Comparison of ENCODE assay signal across 13 cellular contexts in the genomic region with DNA sequence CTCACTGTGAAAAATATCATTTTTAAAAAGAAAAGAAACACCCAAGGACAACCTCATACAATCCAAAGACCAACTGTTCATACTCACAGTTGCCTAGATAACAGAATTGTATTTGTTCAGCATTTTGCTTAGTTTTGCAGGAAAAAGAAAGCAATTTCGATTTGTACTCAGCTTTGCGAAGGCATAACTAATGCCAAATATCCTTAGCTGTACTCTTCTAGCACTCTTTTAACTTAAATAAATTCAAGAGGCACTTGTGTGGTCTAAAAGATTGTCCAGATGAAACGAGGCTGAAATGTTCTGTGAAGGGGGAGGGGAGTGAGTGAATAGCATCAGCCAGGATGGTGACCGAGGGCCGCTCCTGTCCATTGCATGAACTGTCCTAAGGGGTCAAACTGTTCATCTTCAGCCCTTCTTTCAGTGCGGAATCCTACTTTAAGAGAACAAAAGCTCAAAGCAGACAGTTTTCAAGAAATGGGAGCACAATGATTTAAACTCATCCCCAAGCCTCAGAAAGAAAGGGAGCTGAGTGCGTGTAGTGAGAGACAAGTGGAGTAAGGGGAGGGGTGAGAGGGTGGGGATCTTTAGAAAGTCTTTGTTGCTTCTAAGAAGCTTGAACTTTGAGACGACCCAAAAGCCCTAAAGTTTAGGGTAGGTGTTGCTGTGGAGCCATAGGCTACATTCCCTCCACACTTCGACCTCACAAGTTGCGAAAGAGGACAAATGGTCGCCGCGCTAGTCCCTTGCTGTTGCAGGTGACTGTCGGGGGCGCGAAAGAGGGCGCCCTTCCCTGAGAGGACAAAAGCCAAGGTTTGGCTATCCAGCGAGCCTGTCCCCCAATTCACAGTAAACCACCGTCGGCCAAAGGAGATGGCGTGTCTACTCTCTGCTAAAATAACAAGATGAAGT. TPM values are rescaled to one million over a fixed set of nuclear protein-coding genes. Genes with fewer than 3 reads are reported as not detected.
A peak's percentile ranks its signal among the peaks of the same experiment; 100 is the strongest.
DNase-seq lines count a peak whose midpoint lies in the region; ATAC-seq and TF ChIP-seq lines count a peak whose summit lies in the region.
"Had no signal": no experiment of that assay in that cellular context is flagged by ENCODE, and none has a peak within 500 bp of the region (broad histone marks: within the 10 kb centered on the region; RNA-seq: fewer than 3 reads in every experiment).

No MANE protein-coding gene starts in this region.

- H3K27ac ChIP-seq in endodermal cell (ENCODE audit: low read depth, low read length): no peak overlapping the region
- H3K27ac ChIP-seq: C4-2B, pancreas had no signal

- H3K4me1 ChIP-seq in endodermal cell (ENCODE audit: control insufficient read depth, insufficient read depth, low read length): no peaks in the 10 kb centered on the region

- peaks cover 3% of the 10 kb centered on the region for H3K9me3 Mint-ChIP-seq in activated T-cell treated with anti-CD3 and anti-CD28 coated beads, Interleukin-2, amount 50 U/mL, for 4 hours
- no peaks in the 10 kb centered on the region for H3K9me3 Mint-ChIP-seq in endodermal cell

- no peak overlapping the region for H3K27ac Mint-ChIP-seq in endodermal cell

- no peak for ATAC-seq in activated T-cell treated with anti-CD3 and anti-CD28 coated beads, Interleukin-2, amount 50 U/mL, for 4 hours
- ATAC-seq in stimulated activated naive CD8-positive, alpha-beta T cell treated with anti-CD3 and anti-CD28 coated beads, Interleukin-15, Interleukin-2, amounts not matched to agents 100 U/mL and 50 U/mL, for 24 hours: no peak
- ATAC-seq in GM21825 (IDR thresholded peaks at IDR 0.05; ENCODE audit: unreplicated experiment): no peak
- ATAC-seq: pancreas had no signal

- no peaks in the 10 kb centered on the region for H3K36me3 Mint-ChIP-seq in activated T-cell treated with anti-CD3 and anti-CD28 coated beads, Interleukin-2, amount 50 U/mL, for 4 hours (ENCODE audit: insufficient read depth)
- H3K36me3 Mint-ChIP-seq in endodermal cell (ENCODE audit: low read depth): no peaks in the 10 kb centered on the region

- H3K4me3 Mint-ChIP-seq in activated T-cell treated with anti-CD3 and anti-CD28 coated beads, Interleukin-2, amount 50 U/mL, for 4 hours: no peak overlapping the region
- peak overlapping the region; percentile 48 for H3K4me3 Mint-ChIP-seq in endodermal cell

- WGBS in endodermal cell (ENCODE audit: insufficient coverage in 1 of 2, insufficient read length in 1 of 2), 2 experiments: 2 to 5% methylated on average over 17 to 21 of the region's 21 CpGs

- H3K4me3 ChIP-seq in endodermal cell (ENCODE audit: low read length): no peak overlapping the region
- H3K4me3 ChIP-seq: pancreas had no signal

- TF ChIP-seq CTCF in endodermal cell (conservative IDR thresholded peaks at IDR 0.05): peak; percentile 72

- peaks cover 42% of the 10 kb centered on the region for H3K4me1 Mint-ChIP-seq in activated T-cell treated with anti-CD3 and anti-CD28 coated beads, Interleukin-2, amount 50 U/mL, for 4 hours (ENCODE audit: low read depth)
- peaks cover 33% of the 10 kb centered on the region for H3K4me1 Mint-ChIP-seq in endodermal cell

- H3K36me3 ChIP-seq in endodermal cell (ENCODE audit: control insufficient read depth, insufficient read depth, low read length): no peaks in the 10 kb centered on the region
- H3K36me3 ChIP-seq: pancreas had no signal

- no peak overlapping the region for H3K9ac ChIP-seq in endodermal cell (ENCODE audit: extremely low read depth, low read length, poor library complexity, severe bottlenecking)

- H3K9me3 ChIP-seq in endodermal cell (ENCODE audit: control insufficient read depth, low read length): no peaks in the 10 kb centered on the region
- H3K9me3 ChIP-seq: pancreas had no signal

- peaks cover 77% of the 10 kb centered on the region for H3K27me3 Mint-ChIP-seq in activated T-cell treated with anti-CD3 and anti-CD28 coated beads, Interleukin-2, amount 50 U/mL, for 4 hours (ENCODE audit: low read depth)
- H3K27me3 Mint-ChIP-seq in endodermal cell (ENCODE audit: insufficient read depth): peaks cover 93% of the 10 kb centered on the region

- H3K27me3 ChIP-seq in endodermal cell (ENCODE audit: control insufficient read depth, insufficient read depth, low read length, poor library complexity, severe bottlenecking): peaks cover 97% of the 10 kb centered on the region

- DNase-seq in activated T-cell treated with anti-CD3 and anti-CD28 coated beads, Interleukin-2, amount 50 U/mL, for 48 hours: peak; percentile 29 to 32
- no peak for DNase-seq in activated T-cell treated with anti-CD3 and anti-CD28 coated beads, Interleukin-2, amount 50 U/mL, for 4 hours
- peak; percentile 43 for DNase-seq in HuH-7.5 (ENCODE audit: low spot score)
- peak; percentile 88 for DNase-seq in endodermal cell
- DNase-seq in stimulated activated naive CD8-positive, alpha-beta T cell treated with anti-CD3 and anti-CD28 coated beads, Interleukin-15, Interleukin-2, amounts not matched to agents 100 U/mL and 50 U/mL, for 24 hours: peak; percentile 10
- no peak for DNase-seq in SW480 (ENCODE audit: low spot score)
- no peak for DNase-seq in UCSD-AML1 (lab: John Stamatoyannopoulos, UW; ENCODE audit: unreplicated experiment)
- DNase-seq: GOT3, NCI-H2029, pancreas had no signal

RNA-seq across cellular contexts. Expression of a gene that starts 4.0 kb away (rescaled TPM):
- under 1 TPM in 1 of 3 donors, not detected in 2; 0.11 TPM for total RNA-seq in activated T-cell treated with anti-CD3 and anti-CD28 coated beads, Interleukin-2, amount 50 U/mL, for 4 hours
- under 1 TPM in 1 of 2 donors, not detected in 1; 0.11 TPM for total RNA-seq in endodermal cell
- polyA plus RNA-seq in endodermal cell (2013, experiment 1 of 2): 9.4 TPM
- polyA plus RNA-seq in endodermal cell (2013, experiment 2 of 2): 7.2 TPM
- total RNA-seq: lower leg skin, pancreas had no signal
- polyA plus RNA-seq: pancreas had no signal

Comparison
In these comparisons a context has a peak if more than half of its experiments do, and no peak if none do; other contexts are left out.
1. DNase-seq: peak in activated T-cell treated with anti-CD3 and anti-CD28 coated beads, Interleukin-2, amount 50 U/mL, for 48 hours (2 of 2), HuH-7.5 (single experiment), endodermal cell (single experiment) and stimulated activated naive CD8-positive, alpha-beta T cell treated with anti-CD3 and anti-CD28 coated beads, Interleukin-15, Interleukin-2, amounts not matched to agents 100 U/mL and 50 U/mL, for 24 hours (single experiment); none in activated T-cell treated with anti-CD3 and anti-CD28 coated beads, Interleukin-2, amount 50 U/mL, for 4 hours (single experiment), SW480 (single experiment) and UCSD-AML1 (single experiment).